Comparison of ENCODE assay signal across 25 cellular contexts in genomic region chr15:70069716-70070115, GRCh38. TPM values are rescaled to one million over a fixed set of nuclear protein-coding genes. Genes with fewer than 3 reads are reported as not detected.
DNase-seq lines count a peak whose midpoint lies in the region; ATAC-seq, FAIRE-seq and TF ChIP-seq lines count a peak whose summit lies in the region.
"Had no signal": no experiment of that assay in that cellular context is flagged by ENCODE, and none has a peak within 500 bp of the region (broad histone marks: within the 10 kb centered on the region; RNA-seq: fewer than 3 reads in every experiment).

No MANE protein-coding gene starts in this region.

- no peaks in the 10 kb centered on the region for H3K27me3 Mint-ChIP-seq in activated naive CD8-positive, alpha-beta T cell treated with anti-CD3 and anti-CD28 coated beads, Interleukin-2, amount 50 U/mL, for 24 hours
- no peaks in the 10 kb centered on the region for H3K27me3 Mint-ChIP-seq in activated naive CD8-positive, alpha-beta T cell treated with anti-CD3 and anti-CD28 coated beads for 36 hours
- H3K27me3 Mint-ChIP-seq: CD4-positive, alpha-beta memory T cell; CD4-positive, CD25-positive, alpha-beta regulatory T cell; CD8-positive, alpha-beta memory T cell had no signal

- H3K4me3 Mint-ChIP-seq in activated naive CD8-positive, alpha-beta T cell treated with anti-CD3 and anti-CD28 coated beads, Interleukin-2, amount 50 U/mL, for 24 hours, result no peak overlapping the region
- no peak overlapping the region for H3K4me3 Mint-ChIP-seq in activated naive CD8-positive, alpha-beta T cell treated with anti-CD3 and anti-CD28 coated beads for 36 hours
- H3K4me3 Mint-ChIP-seq: CD14-positive monocyte; CD4-positive, alpha-beta memory T cell; CD4-positive, CD25-positive, alpha-beta regulatory T cell; CD8-positive, alpha-beta memory T cell had no signal

- H3K4me3 ChIP-seq in kidney (ENCODE audit: low read length in 2 of 2) (no peak overlapping the region), osteoblast (ENCODE audit: insufficient read depth, low read length) (no peak overlapping the region)
- H3K4me3 ChIP-seq: A549, BLaER1 had no signal

- no peak for ATAC-seq in activated naive CD8-positive, alpha-beta T cell treated with anti-CD3 and anti-CD28 coated beads, Interleukin-2, amount 50 U/mL, for 24 hours
- ATAC-seq in HG03280 (IDR thresholded peaks at IDR 0.05; ENCODE audit: unreplicated experiment), result no peak
- ATAC-seq: A549 had no signal

- H3K79me2 ChIP-seq in osteoblast (ENCODE audit: insufficient read depth, low read length), result peaks cover 7% of the 10 kb centered on the region

- intact Hi-C loops in kidney (cut with DNase I), result no loop called here

- H3K27ac ChIP-seq in kidney (ENCODE audit: low read depth in 2 of 2, low read length in 2 of 2), result no peak overlapping the region
- no peak overlapping the region for H3K27ac ChIP-seq in osteoblast (ENCODE audit: low read depth, low read length)
- H3K27ac ChIP-seq: 22Rv1, A549, BLaER1 had no signal

- H4K20me1 ChIP-seq in osteoblast (ENCODE audit: insufficient read depth, low read length), result peaks cover 57% of the 10 kb centered on the region

- no peak overlapping the region for H3K4me2 ChIP-seq in osteoblast (ENCODE audit: insufficient read depth, low read length)
- H3K4me2 ChIP-seq: A549, BLaER1 had no signal

- H3K36me3 ChIP-seq in kidney (ENCODE audit: control insufficient read depth in 1 of 2, insufficient read depth in 2 of 2, low read length in 2 of 2), result peaks cover 51 to 55% of the 10 kb centered on the region in 2 donors
- H3K36me3 ChIP-seq in osteoblast (ENCODE audit: insufficient read depth, low read length), result peaks cover 81% of the 10 kb centered on the region
- H3K36me3 ChIP-seq: BLaER1 had no signal

- H3K9me3 ChIP-seq in kidney (ENCODE audit: control insufficient read depth in 1 of 2, low read length in 2 of 2) (no peaks in the 10 kb centered on the region), osteoblast (ENCODE audit: low read depth, low read length) (no peaks in the 10 kb centered on the region)
- H3K9me3 ChIP-seq: A549, BE2C, BLaER1 had no signal

- peaks cover 8 to 9% of the 10 kb centered on the region in 2 donors for H3K4me1 ChIP-seq in kidney (ENCODE audit: control insufficient read depth in 1 of 2, insufficient read depth in 1 of 2, low read depth in 1 of 2, low read length in 2 of 2)
- H3K4me1 ChIP-seq in osteoblast (ENCODE audit: insufficient read depth, low read length), result no peaks in the 10 kb centered on the region

- FAIRE-seq in kidney (lab: Jason Lieb, UNC), result no peak
- FAIRE-seq: A549, GM12891, GM19239 had no signal

- DNase-seq in activated naive CD8-positive, alpha-beta T cell treated with anti-CD3 and anti-CD28 coated beads, Interleukin-2, amount 50 U/mL, for 24 hours, result no peak
- no peak for DNase-seq in activated naive CD8-positive, alpha-beta T cell treated with anti-CD3 and anti-CD28 coated beads for 36 hours
- peak; percentile 25 for DNase-seq in kidney
- DNase-seq in osteoblast (ENCODE audit: insufficient read length, low spot score, missing footprints), result peak; percentile 62
- no peak for DNase-seq in GF-D8 (lab: John Stamatoyannopoulos, UW)
- DNase-seq: AML-193; BE2C; CD4-positive, alpha-beta memory T cell; CD4-positive, CD25-positive, alpha-beta regulatory T cell; CD8-positive, alpha-beta memory T cell; COR-L47; DMS 273 treated with DMSO at 0.1 percent for 48 hours; DMS153; DMS53; DMS79; DND-41; EL; GDM1 had no signal

- H3K36me3 Mint-ChIP-seq in activated naive CD8-positive, alpha-beta T cell treated with anti-CD3 and anti-CD28 coated beads, Interleukin-2, amount 50 U/mL, for 24 hours (ENCODE audit: low read depth), result peaks cover 53% of the 10 kb centered on the region
- peaks cover 29% of the 10 kb centered on the region for H3K36me3 Mint-ChIP-seq in activated naive CD8-positive, alpha-beta T cell treated with anti-CD3 and anti-CD28 coated beads for 36 hours

- H3K27me3 ChIP-seq in osteoblast (ENCODE audit: insufficient read depth, low read length), result no peaks in the 10 kb centered on the region
- H3K27me3 ChIP-seq: BE2C had no signal

- peak overlapping the region; percentile 4 for H3K27ac Mint-ChIP-seq in activated naive CD8-positive, alpha-beta T cell treated with anti-CD3 and anti-CD28 coated beads, Interleukin-2, amount 50 U/mL, for 24 hours
- no peak overlapping the region for H3K27ac Mint-ChIP-seq in activated naive CD8-positive, alpha-beta T cell treated with anti-CD3 and anti-CD28 coated beads for 36 hours
- H3K27ac Mint-ChIP-seq: CD4-positive, alpha-beta memory T cell; CD4-positive, CD25-positive, alpha-beta regulatory T cell had no signal

- no peak for TF ChIP-seq CTCF in kidney (IDR thresholded peaks at IDR 0.05; ENCODE audit: borderline replicate concordance, extremely low read depth, insufficient read depth)
- TF ChIP-seq CTCF in osteoblast (IDR thresholded peaks at IDR 0.05; ENCODE audit: extremely low read depth, low read depth, low read length), result no peak

- H3K4me1 Mint-ChIP-seq in activated naive CD8-positive, alpha-beta T cell treated with anti-CD3 and anti-CD28 coated beads, Interleukin-2, amount 50 U/mL, for 24 hours, result peaks cover 14% of the 10 kb centered on the region
- peaks cover 13% of the 10 kb centered on the region for H3K4me1 Mint-ChIP-seq in activated naive CD8-positive, alpha-beta T cell treated with anti-CD3 and anti-CD28 coated beads for 36 hours

- no peaks in the 10 kb centered on the region for H3K9me3 Mint-ChIP-seq in activated naive CD8-positive, alpha-beta T cell treated with anti-CD3 and anti-CD28 coated beads, Interleukin-2, amount 50 U/mL, for 24 hours
- H3K9me3 Mint-ChIP-seq in activated naive CD8-positive, alpha-beta T cell treated with anti-CD3 and anti-CD28 coated beads for 36 hours, result no peaks in the 10 kb centered on the region
- H3K9me3 Mint-ChIP-seq: CD4-positive, alpha-beta memory T cell; CD8-positive, alpha-beta memory T cell had no signal

- H3K9ac ChIP-seq in kidney (ENCODE audit: low read length in 2 of 2), result no peak overlapping the region
- H3K9ac ChIP-seq: BLaER1 had no signal

- H2AFZ ChIP-seq in osteoblast (ENCODE audit: low read length), result no peak overlapping the region

RNA-seq across cellular contexts. Expression of gene TLE3, which starts 28.0 kb away (rescaled TPM):
- total RNA-seq in activated naive CD8-positive, alpha-beta T cell treated with anti-CD3 and anti-CD28 coated beads for 36 hours, result 10 to 100 TPM; 70.8 to 71.6 TPM
- total RNA-seq in kidney, result 71.7 TPM
- 10.3 TPM for polyA plus RNA-seq in kidney (ENCODE audit: insufficient read depth, low read depth, low replicate concordance)
- total RNA-seq in osteoblast, result 21.5 and 29.7 TPM in 2 replicates

Comparison
In these comparisons a context has a peak if more than half of its experiments do, and no peak if none do; other contexts are left out.
1. DNase-seq: peak in kidney (single experiment) and osteoblast (single experiment); none in activated naive CD8-positive, alpha-beta T cell treated with anti-CD3 and anti-CD28 coated beads, Interleukin-2, amount 50 U/mL, for 24 hours (single experiment), activated naive CD8-positive, alpha-beta T cell treated with anti-CD3 and anti-CD28 coated beads for 36 hours (single experiment) and GF-D8 (single experiment).